In the genomic region with DNA sequence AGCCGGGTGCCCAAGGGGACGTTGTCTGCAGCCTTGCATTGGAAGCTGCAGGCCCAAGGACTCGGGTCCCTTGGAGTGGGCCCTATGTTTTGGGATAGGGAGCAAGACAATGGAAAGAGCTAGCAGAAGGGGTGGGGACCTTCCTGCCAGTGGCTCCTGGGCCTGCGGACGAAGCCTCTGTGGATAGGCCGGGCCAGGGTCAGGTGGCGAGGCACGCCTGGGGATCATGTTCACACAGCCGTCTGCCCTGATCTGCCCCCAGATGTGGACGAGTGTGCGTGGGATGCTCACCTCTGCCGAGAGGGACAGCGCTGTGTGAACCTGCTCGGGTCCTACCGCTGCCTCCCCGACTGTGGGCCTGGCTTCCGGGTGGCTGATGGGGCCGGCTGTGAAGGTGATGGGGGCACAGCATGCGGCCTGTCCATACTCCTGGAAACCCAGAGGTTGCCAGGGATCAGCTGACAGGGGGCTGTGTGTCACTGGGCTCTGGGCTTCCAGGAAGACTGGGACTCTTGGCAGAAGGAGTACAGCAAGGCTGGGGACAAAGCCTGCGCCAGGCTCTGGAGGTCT, we compare ENCODE assay signal across 17 cellular contexts. TPM values are rescaled to one million over a fixed set of nuclear protein-coding genes. Genes with fewer than 3 reads are reported as not detected.
DNase-seq lines count a peak whose midpoint lies in the region; ATAC-seq, FAIRE-seq and TF ChIP-seq lines count a peak whose summit lies in the region.
"Had no signal": no experiment of that assay in that cellular context is flagged by ENCODE, and none has a peak within 500 bp of the region (broad histone marks: within the 10 kb centered on the region; RNA-seq: fewer than 3 reads in every experiment).

No MANE protein-coding gene starts in this region.

- peak; percentile 24; the same call in 1 of the 3 replicates for ATAC-seq in K562

- no peak overlapping the region for H3K23ac ChIP-seq in mesenchymal stem cell (ENCODE audit: low read length in 2 of 2)

- H3K9me3 ChIP-seq in BLaER1: peaks cover 13% of the 10 kb centered on the region
- peaks cover 8% of the 10 kb centered on the region; the same call in 1 of the 2 replicates for H3K9me3 ChIP-seq in Caco-2
- peaks cover 3% of the 10 kb centered on the region; the same call in 1 of the 2 replicates for H3K9me3 ChIP-seq in K562 (replicated peaks; ENCODE audit: control insufficient read depth, insufficient read depth, low read depth, low read length)
- H3K9me3 ChIP-seq in mesenchymal stem cell (ENCODE audit: control insufficient read depth, low read length): peaks cover 3% of the 10 kb centered on the region
- H3K9me3 ChIP-seq: HAP-1 had no signal

- H3K4me2 ChIP-seq in BLaER1 (peak overlapping the region; percentile 72), K562 (ENCODE audit: insufficient read depth, low read length) (no peak overlapping the region), mesenchymal stem cell (ENCODE audit: low read length, poor library complexity, severe bottlenecking) (no peak overlapping the region)

- H3K9ac ChIP-seq in BLaER1 (no peak overlapping the region), K562 (ENCODE audit: insufficient read depth in 1 of 2, low read depth in 2 of 2, low read length in 2 of 2) (no peak overlapping the region), mesenchymal stem cell (ENCODE audit: low read length) (no peak overlapping the region)

- H2BK12ac ChIP-seq in mesenchymal stem cell (ENCODE audit: low read length in 2 of 2): no peak overlapping the region

- no peak overlapping the region for H3K14ac ChIP-seq in mesenchymal stem cell (ENCODE audit: low read length in 2 of 2)

- H3K27me3 ChIP-seq in BLaER1: peaks cover 8% of the 10 kb centered on the region
- H3K27me3 ChIP-seq in Caco-2 (replicated peaks; ENCODE audit: control insufficient read depth, insufficient read depth, low read length): no peaks in the 10 kb centered on the region
- H3K27me3 ChIP-seq in K562 (ENCODE audit: control insufficient read depth in 2 of 2, insufficient read depth in 2 of 2, low read length in 2 of 2): peaks cover 34 to 89% of the 10 kb centered on the region in 2 experiments; a peak in 4 of 5 replicates
- peaks cover 0 to 31% of the 10 kb centered on the region in 2 experiments for H3K27me3 ChIP-seq in mesenchymal stem cell (ENCODE audit: control insufficient read depth in 1 of 2, insufficient read depth in 1 of 2, low read length in 2 of 2)

- H3K4me3 Mint-ChIP-seq in Caco-2 (ENCODE audit: unreplicated experiment): no peak overlapping the region
- H3K4me3 Mint-ChIP-seq: CD14-positive monocyte; CD4-positive, alpha-beta memory T cell had no signal

- H2BK120ac ChIP-seq in mesenchymal stem cell (ENCODE audit: low read depth, low read length): no peak overlapping the region

- CTCF ChIA-PET in Caco-2 (lab: Charles Lee) (no interaction called here), K562 (lab: Yijun Ruan, JAX; ENCODE audit: low intra/inter-chr PET ratio) (no interaction called here)

- H3K4me1 Mint-ChIP-seq in Caco-2 (ENCODE audit: low read depth, unreplicated experiment): peaks cover 14% of the 10 kb centered on the region

- no peak overlapping the region for H2BK15ac ChIP-seq in mesenchymal stem cell (ENCODE audit: low read depth, poor library complexity, severe bottlenecking)

- H3K79me1 ChIP-seq in mesenchymal stem cell (replicated peaks; ENCODE audit: low read length, poor library complexity, severe bottlenecking): no peaks in the 10 kb centered on the region

- peak overlapping the region; percentile 34 for H4K91ac ChIP-seq in mesenchymal stem cell (ENCODE audit: low read length)

- H3K18ac ChIP-seq in mesenchymal stem cell (ENCODE audit: low read depth in 1 of 2, low read length in 2 of 2): no peak overlapping the region

- intact Hi-C loops in Caco-2 (cut with micrococcal nuclease; ENCODE audit: unreplicated experiment): no loop called here
- intact Hi-C loops in K562 (cut with micrococcal nuclease): no loop called here

- no peak overlapping the region for H4K8ac ChIP-seq in mesenchymal stem cell (ENCODE audit: low read length)

- FAIRE-seq in K562 (lab: Jason Lieb, UNC): no peak
- FAIRE-seq: A204.1 had no signal

- no peak overlapping the region for H2AFZ ChIP-seq in K562 (ENCODE audit: low read depth, low read length)
- no peak overlapping the region for H2AFZ ChIP-seq in mesenchymal stem cell (ENCODE audit: low read depth, low read length)

- H3K4me3 ChIP-seq in BLaER1 (no peak overlapping the region), Caco-2 (ENCODE audit: low read depth, low read length) (no peak overlapping the region), K562 (no peak overlapping the region), mesenchymal stem cell (ENCODE audit: insufficient read depth in 1 of 2, low read depth in 1 of 2, low read length in 2 of 2) (no peak overlapping the region)
- H3K4me3 ChIP-seq: HAP-1 had no signal

- no peak overlapping the region for H3K4ac ChIP-seq in mesenchymal stem cell (ENCODE audit: low read depth in 1 of 2, low read length in 2 of 2)

- no TSS peak for BruUV-seq in Caco-2 (replicated peaks; lab: Mats Ljungman, UMichigan)
- BruUV-seq in K562 (replicated peaks; lab: Mats Ljungman, UMichigan): no TSS peak

- H3K27ac ChIP-seq in BLaER1: no peak overlapping the region
- no peak overlapping the region for H3K27ac ChIP-seq in K562 (ENCODE audit: extremely low read depth, low read depth, low read length)
- no peak overlapping the region for H3K27ac ChIP-seq in mesenchymal stem cell (ENCODE audit: low read length, poor library complexity, severe bottlenecking)
- H3K27ac ChIP-seq: HL-60 had no signal

- H4K20me1 ChIP-seq in BLaER1 (no peaks in the 10 kb centered on the region), K562 (replicated peaks; ENCODE audit: control insufficient read depth, insufficient read depth, low read length) (no peaks in the 10 kb centered on the region; the same call in 1 of the 2 replicates)

- 0% methylated on average over 19 of the region's 20 CpGs for WGBS in K562 (ENCODE audit: insufficient coverage, low coverage, missing lambda C conversion rate)
- 94% methylated on average over 20 of the region's 20 CpGs for WGBS in mesenchymal stem cell

- TF ChIP-seq EP300 in K562 (IDR thresholded peaks at IDR 0.05; ENCODE audit: low read length): no peak

- H3K4me1 ChIP-seq in BLaER1: peaks cover 55% of the 10 kb centered on the region
- peaks cover 37% of the 10 kb centered on the region for H3K4me1 ChIP-seq in Caco-2
- peaks cover 0 to 43% of the 10 kb centered on the region in 2 experiments; a peak in 2 of 5 replicates for H3K4me1 ChIP-seq in K562 (replicated peaks in 1 of 2; ENCODE audit: control insufficient read depth in 2 of 2, insufficient read depth in 2 of 2, low read length in 2 of 2)
- peaks cover 35% of the 10 kb centered on the region for H3K4me1 ChIP-seq in mesenchymal stem cell (ENCODE audit: control insufficient read depth, insufficient read depth, low read depth, low read length)

- H3K27ac Mint-ChIP-seq in Caco-2 (ENCODE audit: unreplicated experiment): peak overlapping the region; percentile 55
- H3K27ac Mint-ChIP-seq: CD4-positive, alpha-beta memory T cell had no signal

- DNase-seq in Caco-2: no peak
- DNase-seq in K562 (ENCODE audit: extremely low read depth in 1 of 4, low spot score in 3 of 4): peak in 1 of 4 experiments; percentile 26
- DNase-seq in mesenchymal stem cell: no peak
- no peak for DNase-seq in ACHN
- DNase-seq in SHP77 treated with DMSO at 0.1 percent for 48 hours (lab: John Stamatoyannopoulos, UW): no peak
- DNase-seq in activated CD8-positive, alpha-beta memory T cell treated with anti-CD3 and anti-CD28 coated beads, Interleukin-2, amount 50 U/mL, for 4 hours: no peak
- DNase-seq: AML-193; Calu3; CD4-positive, alpha-beta memory T cell; DMS79 treated with DMSO at 0.1 percent for 48 hours; GF-D8; GOT3 had no signal

- H3K27me3 Mint-ChIP-seq in Caco-2 (ENCODE audit: insufficient read depth, unreplicated experiment): no peaks in the 10 kb centered on the region

- no peaks in the 10 kb centered on the region for H3K79me2 ChIP-seq in K562 (ENCODE audit: control insufficient read depth, insufficient read depth, low read length)

- H2BK5ac ChIP-seq in mesenchymal stem cell (ENCODE audit: low read depth, low read length, poor library complexity, severe bottlenecking): no peak overlapping the region

- no peaks in the 10 kb centered on the region for H3K9me1 ChIP-seq in K562 (ENCODE audit: control insufficient read depth, insufficient read depth, low read length)

- H3K36me3 ChIP-seq in BLaER1 (no peaks in the 10 kb centered on the region), Caco-2 (ENCODE audit: control insufficient read depth, insufficient read depth, low read length) (no peaks in the 10 kb centered on the region), K562 (ENCODE audit: control insufficient read depth, insufficient read depth, low read length) (no peaks in the 10 kb centered on the region), mesenchymal stem cell (ENCODE audit: control insufficient read depth in 1 of 2, insufficient read depth in 2 of 2, low read depth in 1 of 2, low read length in 2 of 2) (no peaks in the 10 kb centered on the region)
- H3K36me3 ChIP-seq: HAP-1 had no signal

- H2AK5ac ChIP-seq in mesenchymal stem cell (ENCODE audit: low read length, severe bottlenecking): no peak overlapping the region

- no peak for TF ChIP-seq POLR2A in K562 (conservative IDR thresholded peaks at IDR 0.05)

- no peaks in the 10 kb centered on the region for H3K36me3 Mint-ChIP-seq in Caco-2 (ENCODE audit: insufficient read depth, unreplicated experiment)
- H3K36me3 Mint-ChIP-seq: CD14-positive monocyte; CD4-positive, alpha-beta memory T cell had no signal

- no peak for TF ChIP-seq CTCF in Caco-2 (IDR thresholded peaks at IDR 0.05; ENCODE audit: insufficient read depth in 1 of 2, low read depth in 1 of 2, low read length in 1 of 2, severe bottlenecking in 1 of 2, unreplicated experiment in 1 of 2)
- TF ChIP-seq CTCF in K562 (IDR thresholded peaks at IDR 0.05 in 2 of 3, conservative IDR thresholded peaks at IDR 0.05 in 1 of 3; ENCODE audit: insufficient read depth in 2 of 3, low read depth in 1 of 3, low read length in 3 of 3): no peak

- in situ Hi-C loops in K562 (cut with MboI) (loop anchor here (10.0 kb wide), 1 partner anchor 763 kb away; the partner anchor contains the start of gene PRRX2), ACHN (cut with HindIII; ENCODE audit: low pct_ligation_motif_present, low pct_unique_long_range_greater_than_20kb, low sequenced_read_pairs) (no loop called here)

- POLR2A ChIA-PET in Caco-2 (lab: Charles Lee) (no interaction called here), K562 (lab: Yijun Ruan, JAX) (no interaction called here)

- TF ChIP-seq RAD21 in K562 (CRISPR knock-in tag; conservative IDR thresholded peaks at IDR 0.05 in 1 of 2, IDR thresholded peaks at IDR 0.05 in 1 of 2): no peak

- no peaks in the 10 kb centered on the region for H3K9me3 Mint-ChIP-seq in Caco-2 (ENCODE audit: unreplicated experiment)

RNA-seq across cellular contexts. Expression of gene ASS1, which starts 16.6 kb away (rescaled TPM):
- total RNA-seq in Caco-2 (2022) (76.9 and 118 TPM in 2 replicates), K562 (2014; rRNA removed) (4.6 and 4.8 TPM in 2 replicates), K562 (2014; rRNA removed; fragmentation: Illumina TruSeq; extraction: Trizol) (2.2 and 4.2 TPM in 2 replicates), K562 (2015; rRNA removed; fragmentation: Illumina TruSeq; extraction: Trizol) (1.5 and 1.7 TPM in 2 replicates), K562 (2021) (3.7 TPM in 2 replicates)
- total RNA-seq in K562 (2011; cell fraction: chromatin; rRNA removed; ENCODE audit: low replicate concordance): 1.7 and 3.4 TPM in 2 replicates
- total RNA-seq in K562 (2011; cell fraction: nucleolus; rRNA removed): 2.6 and 4.0 TPM in 2 replicates
- 1.6 and 2.4 TPM in 2 replicates for total RNA-seq in K562 (2011; cell fraction: nucleoplasm; rRNA removed)
- polyA plus RNA-seq in K562 (2011; rRNA removed) (2.9 and 4.7 TPM in 2 replicates), K562 (2014; fragmentation: Illumina TruSeq; extraction: Trizol) (5.7 and 5.9 TPM in 2 replicates), K562 (2014; fragmentation: Nextera tagmentation; extraction: Ambion mirVana) (1 to 10 TPM; 1.7 to 3.6 TPM), K562 (2014; rRNA removed) (3.8 and 6.5 TPM in 2 replicates)
- polyA plus RNA-seq in K562 (2011; cell fraction: cytosol; rRNA removed): 3.0 and 5.3 TPM in 2 replicates
- 1.8 and 3.1 TPM in 2 replicates for polyA plus RNA-seq in K562 (2011; cell fraction: nucleus; rRNA removed)
- polyA plus RNA-seq in K562 (2012): 2.6 and 82.8 TPM in 2 replicates
- 1.8 and 4.5 TPM in 2 replicates for polyA minus RNA-seq in K562 (2011; rRNA and poly(A)+ RNA removed)
- polyA minus RNA-seq in K562 (2011; cell fraction: cytosol; rRNA and poly(A)+ RNA removed): 13.4 and 14.5 TPM in 2 replicates
- polyA minus RNA-seq in K562 (2011; cell fraction: nucleus; rRNA and poly(A)+ RNA removed): 2.6 and 3.0 TPM in 2 replicates
- polyA plus RNA-seq in mesenchymal stem cell (2013, experiment 1 of 2): 27.8 TPM
- polyA plus RNA-seq in mesenchymal stem cell (2013, experiment 2 of 2): 28.1 TPM
- total RNA-seq: CD4-positive, alpha-beta memory T cell had no signal
- polyA plus RNA-seq: CD14-positive monocyte; CD4-positive, alpha-beta memory T cell had no signal

Comparison
In these comparisons a context has a peak if more than half of its experiments do, and no peak if none do; other contexts are left out.
1. RNA of gene ASS1, which starts 16.6 kb away (total RNA-seq): 76.9 to 118 TPM in Caco-2; 1.5 to 4.8 TPM in K562; every median in the first group is over 10 times any median in the second.